In the genomic region with DNA sequence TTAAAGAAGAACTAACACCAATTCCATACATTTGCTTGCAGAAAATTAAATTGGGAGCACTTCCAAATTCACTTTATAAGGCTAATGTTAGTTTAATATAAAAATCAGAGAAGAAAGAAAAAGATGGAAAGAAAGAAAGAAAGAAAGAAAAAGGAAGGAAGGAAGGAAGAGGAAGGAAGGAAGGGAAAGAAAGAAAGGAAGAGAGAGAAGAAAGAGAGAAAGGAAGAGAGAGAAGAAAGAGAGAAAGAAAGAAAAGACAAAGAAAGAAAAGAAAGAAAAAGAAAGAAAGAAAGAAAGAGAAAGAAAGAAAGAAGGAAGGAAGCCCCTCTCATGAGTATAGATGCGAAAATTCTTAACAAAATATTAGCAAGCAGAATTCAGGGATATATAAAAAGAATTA, we compare ENCODE assay signal across 28 cellular contexts.
"Had no signal": no experiment of that assay in that cellular context is flagged by ENCODE, and none has a peak within 500 bp of the region (broad histone marks: within the 10 kb centered on the region; RNA-seq: fewer than 3 reads in every experiment).

No MANE protein-coding gene starts in this region.

- ATAC-seq: effector memory CD8-positive, alpha-beta T cell; esophagus mucosa; gastrocnemius medialis; heart right ventricle; left cardiac atrium; left lung; left ventricle myocardium superior; lower lobe of right lung; mucosa of descending colon; naive thymus-derived CD8-positive, alpha-beta T cell had no signal

- H3K4me1 ChIP-seq: esophagus squamous epithelium, gastrocnemius medialis, heart right ventricle, left lung, lower lobe of right lung had no signal

- H3K4me3 Mint-ChIP-seq: dendritic cell treated with granulocyte-macrophage colony-stimulating factor and Interleukin-4, amounts not matched to agents 40 ng/mL and 50 ng/mL, for 4 days; effector memory CD8-positive, alpha-beta T cell; endodermal cell; mesothelial cell of epicardium; naive thymus-derived CD8-positive, alpha-beta T cell had no signal

- FAIRE-seq: endometrium, islet of Langerhans, keratinocyte had no signal

- H3K4me3 ChIP-seq: esophagus squamous epithelium, gastrocnemius medialis, heart right ventricle, left lung, lower lobe of right lung, mucosa of descending colon had no signal

- H3K36me3 ChIP-seq: esophagus squamous epithelium, gastrocnemius medialis, heart right ventricle, left lung, lower lobe of right lung had no signal

- DNase-seq: cortex of kidney; effector CD8-positive, alpha-beta T cell; effector memory CD8-positive, alpha-beta T cell; endodermal cell; erythroblast; esophagus squamous epithelium; foreskin fibroblast; foreskin melanocyte; gastrocnemius medialis; glutamatergic neuron; head of caudate nucleus; heart right ventricle; hippocampal formation; left cardiac atrium; left lung; left ventricle myocardium superior; lower lobe of right lung; mesenchymal stem cell; mucosa of descending colon; naive B cell; naive thymus-derived CD8-positive, alpha-beta T cell had no signal

- H3K27me3 ChIP-seq: esophagus squamous epithelium, gastrocnemius medialis, heart right ventricle, left lung had no signal

- H3K36me3 Mint-ChIP-seq: mesothelial cell of epicardium had no signal

- H3K27ac Mint-ChIP-seq: dendritic cell treated with granulocyte-macrophage colony-stimulating factor and Interleukin-4, amounts not matched to agents 40 ng/mL and 50 ng/mL, for 4 days; effector memory CD8-positive, alpha-beta T cell; endodermal cell; mesothelial cell of epicardium; naive B cell; naive thymus-derived CD8-positive, alpha-beta T cell had no signal

- H3K27ac ChIP-seq: epithelial cell of prostate, esophagus squamous epithelium, gastrocnemius medialis, heart right ventricle, left lung, lower lobe of right lung had no signal

- H3K4me1 Mint-ChIP-seq: endodermal cell, mesothelial cell of epicardium, naive B cell had no signal
